In genomic region chr1:15328785-15329480, GRCh38 we compare ENCODE assay signal across 9 cellular contexts.
DNase-seq lines count a peak whose midpoint lies in the region; ATAC-seq, FAIRE-seq and TF ChIP-seq lines count a peak whose summit lies in the region.
"Had no signal": no experiment of that assay in that cellular context is flagged by ENCODE, and none has a peak within 500 bp of the region (broad histone marks: within the 10 kb centered on the region; RNA-seq: fewer than 3 reads in every experiment).

No MANE protein-coding gene starts in this region.

- intact Hi-C loops in K562 (cut with micrococcal nuclease), result no loop called here
- intact Hi-C loops in left colon (cut with DNase I, micrococcal nuclease), result loop anchor here in 1 of 2 donors (5.0 kb wide), 1 partner anchor 98 kb away; no protein-coding TSS in a partner anchor
- intact Hi-C loops in transverse colon (cut with DNase I; ENCODE audit: low total_unique reads), result no loop called here

- peak overlapping the region; percentile 25 for H3K4me2 ChIP-seq in K562 (ENCODE audit: insufficient read depth, low read length)

- peaks cover 6% of the 10 kb centered on the region; the same call in 1 of the 2 replicates for H4K20me1 ChIP-seq in K562 (replicated peaks; ENCODE audit: control insufficient read depth, insufficient read depth, low read length)

- ATAC-seq in activated naive CD8-positive, alpha-beta T cell treated with anti-CD3 and anti-CD28 coated beads, Interleukin-2, amount 50 U/mL, for 24 hours, result peak; percentile 51
- peak; percentile 75 for ATAC-seq in K562
- peak; percentile 57 for ATAC-seq in left colon
- ATAC-seq in GM21619 (IDR thresholded peaks at IDR 0.05; ENCODE audit: unreplicated experiment), result no peak
- no peak for ATAC-seq in HG03460 (IDR thresholded peaks at IDR 0.05; ENCODE audit: unreplicated experiment)
- no peak for ATAC-seq in HG02588 (IDR thresholded peaks at IDR 0.05; ENCODE audit: unreplicated experiment)

- H3K9me3 ChIP-seq in K562 (replicated peaks; ENCODE audit: control insufficient read depth, insufficient read depth, low read depth, low read length), result no peaks in the 10 kb centered on the region
- H3K9me3 ChIP-seq in transverse colon, result no peaks in the 10 kb centered on the region

- WGBS in K562 (ENCODE audit: insufficient coverage, low coverage, missing lambda C conversion rate), result 14% methylated on average over 21 of the region's 21 CpGs
- WGBS in transverse colon (ENCODE audit: low coverage in 1 of 2), 2 donors, result 4 to 28% methylated on average over 13 to 21 of the region's 21 CpGs

- peaks cover 20% of the 10 kb centered on the region for H3K27me3 Mint-ChIP-seq in activated naive CD8-positive, alpha-beta T cell treated with anti-CD3 and anti-CD28 coated beads, Interleukin-2, amount 50 U/mL, for 24 hours
- H3K27me3 Mint-ChIP-seq in activated naive CD8-positive, alpha-beta T cell treated with anti-CD3 and anti-CD28 coated beads for 36 hours, result peaks cover 26% of the 10 kb centered on the region

- peaks cover 0 to 5% of the 10 kb centered on the region in 2 experiments; a peak in 4 of 5 replicates for H3K27me3 ChIP-seq in K562 (ENCODE audit: control insufficient read depth in 2 of 2, insufficient read depth in 2 of 2, low read length in 2 of 2)
- H3K27me3 ChIP-seq in transverse colon, result no peaks in the 10 kb centered on the region

- H3K4me3 ChIP-seq in K562 (no peak overlapping the region), transverse colon (peak overlapping the region in 1 of 4 donors; percentile 5)

- H3K4me1 Mint-ChIP-seq in activated naive CD8-positive, alpha-beta T cell treated with anti-CD3 and anti-CD28 coated beads, Interleukin-2, amount 50 U/mL, for 24 hours, result peaks cover 11% of the 10 kb centered on the region
- peaks cover 3% of the 10 kb centered on the region for H3K4me1 Mint-ChIP-seq in activated naive CD8-positive, alpha-beta T cell treated with anti-CD3 and anti-CD28 coated beads for 36 hours

- no TSS peak for BruUV-seq in K562 (replicated peaks; lab: Mats Ljungman, UMichigan)

- in situ Hi-C loops in K562 (cut with MboI), result loop anchor here (5.0 kb wide), 1 partner anchor 98 kb away; no protein-coding TSS in a partner anchor
- in situ Hi-C loops in transverse colon (cut with MboI; ENCODE audit: low pct_ligation_motif_present in 1 of 4, low pct_unique_long_range_greater_than_20kb in 1 of 4, low sequenced_read_pairs in 3 of 4), result loop anchor here in 2 of 4 donors (5.0 kb wide), 2 partner anchors 98 to 103 kb away; no protein-coding TSS in a partner anchor

- POLR2A ChIA-PET in K562 (lab: Yijun Ruan, JAX), result interaction anchor here (0.6 to 1.1 kb wide), 5 partner anchors 9 to 103 kb away, joined by 3 read pairs; no protein-coding TSS in a partner anchor

- peaks cover 27 to 28% of the 10 kb centered on the region in 2 experiments for H3K4me1 ChIP-seq in K562 (replicated peaks in 1 of 2; ENCODE audit: control insufficient read depth in 2 of 2, insufficient read depth in 2 of 2, low read length in 2 of 2)
- peaks cover 12 to 38% (median 18%) of the 10 kb centered on the region in 4 donors for H3K4me1 ChIP-seq in transverse colon

- no peaks in the 10 kb centered on the region for H3K36me3 Mint-ChIP-seq in activated naive CD8-positive, alpha-beta T cell treated with anti-CD3 and anti-CD28 coated beads, Interleukin-2, amount 50 U/mL, for 24 hours (ENCODE audit: low read depth)
- H3K36me3 Mint-ChIP-seq in activated naive CD8-positive, alpha-beta T cell treated with anti-CD3 and anti-CD28 coated beads for 36 hours, result no peaks in the 10 kb centered on the region

- TF ChIP-seq RAD21 in K562 (CRISPR knock-in tag; conservative IDR thresholded peaks at IDR 0.05 in 1 of 2, IDR thresholded peaks at IDR 0.05 in 1 of 2), result peak; percentile 47 to 60

- TF ChIP-seq POLR2A in K562 (conservative IDR thresholded peaks at IDR 0.05), result no peak
- TF ChIP-seq POLR2A in transverse colon (IDR thresholded peaks at IDR 0.05), result no peak

- H3K79me2 ChIP-seq in K562 (ENCODE audit: control insufficient read depth, insufficient read depth, low read length), result no peaks in the 10 kb centered on the region

- H3K4me3 Mint-ChIP-seq in activated naive CD8-positive, alpha-beta T cell treated with anti-CD3 and anti-CD28 coated beads, Interleukin-2, amount 50 U/mL, for 24 hours, result no peak overlapping the region
- H3K4me3 Mint-ChIP-seq in activated naive CD8-positive, alpha-beta T cell treated with anti-CD3 and anti-CD28 coated beads for 36 hours, result no peak overlapping the region

- H2AFZ ChIP-seq in K562 (ENCODE audit: low read depth, low read length), result peak overlapping the region; percentile 41

- CTCF ChIA-PET in K562 (lab: Yijun Ruan, JAX; ENCODE audit: low intra/inter-chr PET ratio), result interaction anchor here (0.6 to 2.2 kb wide), 2 partner anchors 100 to 103 kb away, joined by 3 to 11 read pairs; no protein-coding TSS in a partner anchor

- no peak for DNase-seq in activated naive CD8-positive, alpha-beta T cell treated with anti-CD3 and anti-CD28 coated beads, Interleukin-2, amount 50 U/mL, for 24 hours
- no peak for DNase-seq in activated naive CD8-positive, alpha-beta T cell treated with anti-CD3 and anti-CD28 coated beads for 36 hours
- peak; percentile 61 to 79 (median 64) for DNase-seq in K562 (ENCODE audit: extremely low read depth in 1 of 4, low spot score in 3 of 4)
- peak in 1 of 2 donors; percentile 44 for DNase-seq in left colon
- no peak for DNase-seq in transverse colon

- H3K27ac Mint-ChIP-seq in activated naive CD8-positive, alpha-beta T cell treated with anti-CD3 and anti-CD28 coated beads, Interleukin-2, amount 50 U/mL, for 24 hours, result peak overlapping the region; percentile 8
- H3K27ac Mint-ChIP-seq in activated naive CD8-positive, alpha-beta T cell treated with anti-CD3 and anti-CD28 coated beads for 36 hours, result no peak overlapping the region

- peak overlapping the region; percentile 43; the same call in 1 of the 3 replicates for H3K27ac ChIP-seq in K562 (ENCODE audit: extremely low read depth, low read depth, low read length)
- peak overlapping the region; percentile 15 to 41 (median 33) for H3K27ac ChIP-seq in transverse colon
- H3K27ac ChIP-seq: HL-60 had no signal

- H3K36me3 ChIP-seq in K562 (ENCODE audit: control insufficient read depth, insufficient read depth, low read length) (no peaks in the 10 kb centered on the region), transverse colon (no peaks in the 10 kb centered on the region)

- TF ChIP-seq EP300 in K562 (IDR thresholded peaks at IDR 0.05; ENCODE audit: low read length) (no peak), transverse colon (IDR thresholded peaks at IDR 0.05; ENCODE audit: low read depth) (no peak)

- no peaks in the 10 kb centered on the region for H3K9me1 ChIP-seq in K562 (ENCODE audit: control insufficient read depth, insufficient read depth, low read length)

- peak; percentile 60 to 71 (median 61) for TF ChIP-seq CTCF in K562 (IDR thresholded peaks at IDR 0.05 in 2 of 3, conservative IDR thresholded peaks at IDR 0.05 in 1 of 3; ENCODE audit: insufficient read depth in 2 of 3, low read depth in 1 of 3, low read length in 3 of 3)
- TF ChIP-seq CTCF in transverse colon (IDR thresholded peaks at IDR 0.05), result peak in 4 of 5 experiments; percentile 21 to 36 (median 27)

- peak overlapping the region in 1 of 2 experiments; percentile 49; a peak in 2 of 4 replicates for H3K9ac ChIP-seq in K562 (ENCODE audit: insufficient read depth in 1 of 2, low read depth in 2 of 2, low read length in 2 of 2)

- peak; percentile 56 for FAIRE-seq in K562 (lab: Jason Lieb, UNC)

- no peaks in the 10 kb centered on the region for H3K9me3 Mint-ChIP-seq in activated naive CD8-positive, alpha-beta T cell treated with anti-CD3 and anti-CD28 coated beads, Interleukin-2, amount 50 U/mL, for 24 hours
- no peaks in the 10 kb centered on the region for H3K9me3 Mint-ChIP-seq in activated naive CD8-positive, alpha-beta T cell treated with anti-CD3 and anti-CD28 coated beads for 36 hours

TF ChIP-seq in K562, 482 proteins besides CTCF, POLR2A, EP300 and RAD21 (continues in another document):
- TF ChIP-seq SMARCE1 (IDR thresholded peaks at IDR 0.05) (peak; percentile 36; the same call in 1 of the 2 replicates), ZNF280B (CRISPR knock-in tag; IDR thresholded peaks at IDR 0.05) (no peak), TAF15 (IDR thresholded peaks at IDR 0.05; ENCODE audit: low read depth, low read length) (no peak), COPS2 (conservative IDR thresholded peaks at IDR 0.05) (no peak), CTBP1 (IDR thresholded peaks at IDR 0.05; ENCODE audit: borderline replicate concordance) (peak; percentile 42; the same call in 1 of the 2 replicates), ZNF766 (CRISPR knock-in tag; conservative IDR thresholded peaks at IDR 0.05) (peak; percentile 61; the same call in 1 of the 2 replicates), PRMT5 (CRISPR knock-in tag; IDR thresholded peaks at IDR 0.05) (no peak), BACH1 (tag; IDR thresholded peaks at IDR 0.05) (no peak; the same call in 1 of the 2 replicates), NR2F6 (CRISPR knock-in tag; IDR thresholded peaks at IDR 0.05) (no peak), ZNF699 (CRISPR knock-in tag; IDR thresholded peaks at IDR 0.05; ENCODE audit: insufficient replicate concordance) (no peak), ATF2 (CRISPR knock-in tag; IDR thresholded peaks at IDR 0.05) (peak; percentile 82; the same call in 1 of the 2 replicates)

Comparison
In these comparisons a context has a peak if more than half of its experiments do, and no peak if none do; other contexts are left out.
1. ATAC-seq: peak in activated naive CD8-positive, alpha-beta T cell treated with anti-CD3 and anti-CD28 coated beads, Interleukin-2, amount 50 U/mL, for 24 hours (single experiment), K562 (single experiment) and left colon (single experiment); none in GM21619 (single experiment), HG03460 (single experiment) and HG02588 (single experiment).
2. DNase-seq: peak in K562 (4 of 4); none in activated naive CD8-positive, alpha-beta T cell treated with anti-CD3 and anti-CD28 coated beads, Interleukin-2, amount 50 U/mL, for 24 hours (single experiment), activated naive CD8-positive, alpha-beta T cell treated with anti-CD3 and anti-CD28 coated beads for 36 hours (single experiment) and transverse colon (single experiment).